8 cellular contexts compared by ENCODE assay signal in genomic region chr5:150640311-150641005, GRCh38. TPM values are rescaled to one million over a fixed set of nuclear protein-coding genes. Genes with fewer than 3 reads are reported as not detected.
DNase-seq lines count a peak whose midpoint lies in the region; ATAC-seq, FAIRE-seq and TF ChIP-seq lines count a peak whose summit lies in the region.

Gene SYNPO, plus strand, starts transcription at chr5:150640660. Its CDS starts 7,616 bp downstream, at chr5:150648276.

- ATAC-seq in stimulated activated memory B cell treated with anti-CD40 and anti-IgM and Interleukin-4, amounts not matched to agents 10 μg/mL and 1 μg/mL and 100 μg/mL, for 72 hours, result no peak
- ATAC-seq in HG03439 (IDR thresholded peaks at IDR 0.05; ENCODE audit: unreplicated experiment) (no peak), HG03460 (IDR thresholded peaks at IDR 0.05; ENCODE audit: unreplicated experiment) (no peak), HG03571 (IDR thresholded peaks at IDR 0.05; ENCODE audit: unreplicated experiment) (no peak)

- H3K36me3 ChIP-seq in astrocyte (ENCODE audit: insufficient read depth, low read length) (no peaks in the 10 kb centered on the region), keratinocyte (ENCODE audit: control insufficient read depth in 2 of 2, extremely low read depth in 1 of 2, insufficient read depth in 2 of 2, low read length in 2 of 2) (no peaks in the 10 kb centered on the region), H7 (replicated peaks; ENCODE audit: control insufficient read depth, insufficient read depth, low read length) (no peaks in the 10 kb centered on the region)

- dilution Hi-C loops in keratinocyte (cut with MboI; ENCODE audit: extremely low pct_ligation_motif_present, low sequenced_read_pairs), result no loop called here

- H3K4me2 ChIP-seq in astrocyte (ENCODE audit: low read length) (peak within 1 kb of the TSS; percentile 86), keratinocyte (ENCODE audit: control insufficient read depth, extremely low read depth, insufficient read depth, low read depth, low read length) (peak within 1 kb of the TSS; percentile 70)

- H3K4me1 ChIP-seq in astrocyte (ENCODE audit: insufficient read depth, low read length), result peaks cover 93% of the 10 kb centered on the region
- H3K4me1 ChIP-seq in keratinocyte (ENCODE audit: control insufficient read depth, extremely low read depth, insufficient read depth, low read length), result peaks cover 94% of the 10 kb centered on the region

- FAIRE-seq in astrocyte (lab: Jason Lieb, UNC) (peak; percentile 78), keratinocyte (lab: Jason Lieb, UNC) (peak; percentile 83)

- H3K4me3 ChIP-seq in astrocyte (ENCODE audit: insufficient read depth, low read depth, low read length) (peak within 1 kb of the TSS; percentile 62), keratinocyte (ENCODE audit: control insufficient read depth in 2 of 3, extremely low read depth in 1 of 3, insufficient read depth in 2 of 3, low read depth in 1 of 3, low read length in 3 of 3) (peak within 1 kb of the TSS; percentile 19 to 49 (median 48)), H7 (ENCODE audit: insufficient read depth, low read depth, low read length) (no peak within 1 kb of the TSS)

- H3K4me1 Mint-ChIP-seq in astrocyte (ENCODE audit: low read depth, unreplicated experiment), result peaks cover 82% of the 10 kb centered on the region
- peaks cover 34% of the 10 kb centered on the region for H3K4me1 Mint-ChIP-seq in stimulated activated memory B cell treated with anti-CD40 and anti-IgM and Interleukin-4, amounts not matched to agents 10 μg/mL and 1 μg/mL and 100 μg/mL, for 72 hours

- H3K27me3 ChIP-seq in astrocyte (ENCODE audit: insufficient read depth, low read length), result no peaks in the 10 kb centered on the region
- no peaks in the 10 kb centered on the region for H3K27me3 ChIP-seq in keratinocyte (ENCODE audit: control insufficient read depth, extremely low read depth, insufficient read depth, low read length)
- no peaks in the 10 kb centered on the region for H3K27me3 ChIP-seq in H7 (ENCODE audit: control insufficient read depth, insufficient read depth, low read length)

- no peaks in the 10 kb centered on the region for H3K9me3 ChIP-seq in astrocyte (ENCODE audit: insufficient read depth, low read depth, low read length)
- no peaks in the 10 kb centered on the region for H3K9me3 ChIP-seq in keratinocyte (ENCODE audit: control insufficient read depth, low read depth, low read length)

- H2AFZ ChIP-seq in astrocyte (ENCODE audit: low read depth, low read length), result peak within 1 kb of the TSS; percentile 6
- peak within 1 kb of the TSS; percentile 49 for H2AFZ ChIP-seq in keratinocyte (ENCODE audit: control insufficient read depth, low read length)

- H4K20me1 ChIP-seq in astrocyte (ENCODE audit: insufficient read depth, low read length), result peaks cover 22% of the 10 kb centered on the region
- H4K20me1 ChIP-seq in keratinocyte (ENCODE audit: control insufficient read depth, extremely low read depth, insufficient read depth, low read length), result no peaks in the 10 kb centered on the region

- H3K27ac ChIP-seq in astrocyte (ENCODE audit: low read depth, low read length), result peak within 1 kb of the TSS; percentile 99
- peak within 1 kb of the TSS; percentile 85 for H3K27ac ChIP-seq in keratinocyte (ENCODE audit: control insufficient read depth, insufficient read depth, low read length)

- H3K36me3 Mint-ChIP-seq in astrocyte (ENCODE audit: low read depth, unreplicated experiment), result peaks cover 2% of the 10 kb centered on the region
- peaks cover 8% of the 10 kb centered on the region for H3K36me3 Mint-ChIP-seq in stimulated activated memory B cell treated with anti-CD40 and anti-IgM and Interleukin-4, amounts not matched to agents 10 μg/mL and 1 μg/mL and 100 μg/mL, for 72 hours

- peak within 1 kb of the TSS; percentile 82 for H3K4me3 Mint-ChIP-seq in astrocyte (ENCODE audit: unreplicated experiment)
- H3K4me3 Mint-ChIP-seq in stimulated activated memory B cell treated with anti-CD40 and anti-IgM and Interleukin-4, amounts not matched to agents 10 μg/mL and 1 μg/mL and 100 μg/mL, for 72 hours, result no peak within 1 kb of the TSS

- H3K9me1 ChIP-seq in keratinocyte (ENCODE audit: control insufficient read depth, extremely low read depth, insufficient read depth, low read length), result no peaks in the 10 kb centered on the region

- no peak for TF ChIP-seq CTCF in astrocyte (IDR thresholded peaks at IDR 0.05; ENCODE audit: insufficient read depth, low read depth, low read length)
- peak in 1 of 3 experiments; percentile 7 for TF ChIP-seq CTCF in keratinocyte (optimal IDR thresholded peaks at IDR 0.05 in 1 of 3, IDR thresholded peaks at IDR 0.05 in 1 of 3, conservative IDR thresholded peaks at IDR 0.05 in 1 of 3; ENCODE audit: extremely low read depth in 1 of 3, insufficient read depth in 2 of 3, low read length in 3 of 3)

- H3K27me3 Mint-ChIP-seq in astrocyte (ENCODE audit: low read depth, unreplicated experiment), result no peaks in the 10 kb centered on the region
- no peaks in the 10 kb centered on the region for H3K27me3 Mint-ChIP-seq in stimulated activated memory B cell treated with anti-CD40 and anti-IgM and Interleukin-4, amounts not matched to agents 10 μg/mL and 1 μg/mL and 100 μg/mL, for 72 hours

- DNase-seq in HS-5 (ENCODE audit: low read depth) (peak; percentile 92), astrocyte (ENCODE audit: low read depth) (peak; percentile 96), keratinocyte (ENCODE audit: low read depth, low spot score) (peak; percentile 76), H7 (no peak)

- H3K27ac Mint-ChIP-seq in astrocyte (ENCODE audit: unreplicated experiment), result peak within 1 kb of the TSS; percentile 96
- peak within 1 kb of the TSS; percentile 28 for H3K27ac Mint-ChIP-seq in stimulated activated memory B cell treated with anti-CD40 and anti-IgM and Interleukin-4, amounts not matched to agents 10 μg/mL and 1 μg/mL and 100 μg/mL, for 72 hours

- H3K79me2 ChIP-seq in astrocyte (ENCODE audit: insufficient read depth, low read length) (peaks cover 44% of the 10 kb centered on the region), keratinocyte (ENCODE audit: control insufficient read depth, insufficient read depth, low read length) (no peaks in the 10 kb centered on the region)

- no peaks in the 10 kb centered on the region for H3K9me3 Mint-ChIP-seq in astrocyte (ENCODE audit: unreplicated experiment)
- H3K9me3 Mint-ChIP-seq in stimulated activated memory B cell treated with anti-CD40 and anti-IgM and Interleukin-4, amounts not matched to agents 10 μg/mL and 1 μg/mL and 100 μg/mL, for 72 hours, result no peaks in the 10 kb centered on the region

- H3K9ac ChIP-seq in astrocyte (ENCODE audit: low read length) (peak within 1 kb of the TSS; percentile 90), keratinocyte (ENCODE audit: control insufficient read depth, extremely low read depth, insufficient read depth, low read length) (peak within 1 kb of the TSS; percentile 69)

RNA-seq across cellular contexts. Expression of gene SYNPO, which starts in this region (rescaled TPM):
- total RNA-seq in astrocyte, result 40.2 and 68.9 TPM in 2 replicates
- polyA plus RNA-seq in keratinocyte, result 6.0 to 11.2 TPM (median 10.7 TPM) in 3 replicates
- 1.3 TPM for polyA plus RNA-seq in keratinocyte (2011; ENCODE audit: low read depth)
- 25.4 and 30.0 TPM in 2 replicates for polyA plus RNA-seq in keratinocyte (2011; cell fraction: cytosol; rRNA removed)
- 33.8 and 34.5 TPM in 2 replicates for polyA plus RNA-seq in keratinocyte (2011; cell fraction: nucleus; rRNA removed)
- 6.1 and 27.4 TPM in 2 replicates for polyA plus RNA-seq in keratinocyte (2012; ENCODE audit: low replicate concordance)
- 9.0 to 78.1 TPM (median 23.8 TPM) in 3 replicates for polyA minus RNA-seq in keratinocyte
- 23.2 TPM for polyA minus RNA-seq in keratinocyte (2011; cell fraction: cytosol; rRNA and poly(A)+ RNA removed)
- 11.4 and 16.4 TPM in 2 replicates for polyA minus RNA-seq in keratinocyte (2011; cell fraction: nucleus; rRNA and poly(A)+ RNA removed)
- 0.63 and 1.3 TPM in 2 replicates for total RNA-seq in H7 (2014; rRNA removed; shearing (Covaris generic))

Comparison
In these comparisons a context has a peak if more than half of its experiments do, and no peak if none do; other contexts are left out.
1. RNA of gene SYNPO (total RNA-seq): 40.2 to 68.9 TPM in astrocyte; 0.63 to 1.3 TPM in H7; every median in the first group is over 10 times any median in the second.